1 cellular context compared by ENCODE assay signal in genomic region chr3:124217542-124217941, GRCh38.
TF ChIP-seq lines count a peak whose summit lies in the region.

No MANE protein-coding gene starts in this region.

TF ChIP-seq in HepG2, 621 proteins besides CTCF, POLR2A, EP300 and RAD21 (continued from another document):
- peak; percentile 70; the same call in 1 of the 2 replicates for TF ChIP-seq MYPOP (CRISPR knock-in tag; IDR thresholded peaks at IDR 0.05)
- TF ChIP-seq ZNF609 (CRISPR knock-in tag; IDR thresholded peaks at IDR 0.05; ENCODE audit: borderline replicate concordance) = no peak
- no peak for TF ChIP-seq IRF1 (CRISPR knock-in tag; IDR thresholded peaks at IDR 0.05; ENCODE audit: low read depth)
- TF ChIP-seq HNRNPH1 (optimal IDR thresholded peaks at IDR 0.05; ENCODE audit: low read depth, low read length) = no peak
- TF ChIP-seq GTF3A (CRISPR knock-in tag; conservative IDR thresholded peaks at IDR 0.05) = no peak
- TF ChIP-seq POLR2AphosphoS5 (IDR thresholded peaks at IDR 0.05; ENCODE audit: low read depth, low read length) = no peak
- peak; percentile 78; the same call in 1 of the 2 replicates for TF ChIP-seq MEIS2 (CRISPR knock-in tag; IDR thresholded peaks at IDR 0.05)
- 0 out of 2 replicates have a peak, but pooled peaks have one; percentile 29 for TF ChIP-seq ZNF576 (CRISPR knock-in tag; IDR thresholded peaks at IDR 0.05)
- TF ChIP-seq ZNF382 (CRISPR knock-in tag; IDR thresholded peaks at IDR 0.05; ENCODE audit: borderline replicate concordance) = no peak
- peak; percentile 67; the same call in 1 of the 2 replicates for TF ChIP-seq YEATS2 (CRISPR knock-in tag; IDR thresholded peaks at IDR 0.05; ENCODE audit: borderline replicate concordance)
- TF ChIP-seq ZBTB7B (CRISPR knock-in tag; IDR thresholded peaks at IDR 0.05) = no peak
- no peak for TF ChIP-seq EEA1 (CRISPR knock-in tag; IDR thresholded peaks at IDR 0.05; ENCODE audit: borderline replicate concordance)
